ENCODE assay signal across 9 cellular contexts in the genomic region with DNA sequence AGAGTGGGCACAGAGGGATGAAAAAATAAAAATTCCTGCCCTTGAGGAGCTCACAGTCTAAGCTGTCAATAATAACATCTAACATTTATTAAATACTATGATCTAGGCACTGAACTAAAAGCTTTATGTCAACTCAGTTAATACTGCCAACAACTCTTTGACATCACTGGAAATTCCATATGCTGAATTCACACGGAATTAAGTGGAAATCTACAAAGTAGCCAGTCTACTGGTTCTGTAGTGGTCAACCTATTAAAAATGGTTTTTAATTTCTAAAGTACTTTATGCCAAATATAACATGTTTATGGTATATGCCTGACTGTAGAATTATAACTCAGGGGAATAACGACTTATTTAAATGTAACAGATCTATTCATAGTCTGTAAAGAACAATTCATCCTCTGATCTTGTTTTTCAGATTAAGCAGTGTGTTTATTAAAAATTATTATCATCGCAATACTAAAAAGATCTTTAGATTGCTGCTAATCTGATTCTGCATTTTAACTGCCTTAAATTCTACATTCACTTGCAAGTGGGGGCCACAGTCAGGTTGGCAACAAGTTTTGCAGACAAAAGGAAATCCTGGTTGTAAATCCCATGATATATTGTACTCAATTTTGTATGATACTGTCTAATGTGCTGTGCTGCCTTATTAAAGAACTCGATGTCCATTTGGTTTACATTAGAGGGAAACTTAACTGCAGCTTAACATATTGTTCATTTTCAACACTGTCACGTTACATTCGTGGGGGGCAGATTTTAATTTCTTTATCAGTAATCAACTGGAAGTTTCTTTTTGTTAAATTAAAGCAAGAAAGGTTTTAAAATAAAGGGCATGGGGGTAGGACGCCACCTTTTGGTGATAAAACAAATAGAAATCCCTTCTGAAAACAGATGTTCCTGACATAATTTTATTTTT. TPM values are rescaled to one million over a fixed set of nuclear protein-coding genes. Genes with fewer than 3 reads are reported as not detected.
DNase-seq lines count a peak whose midpoint lies in the region; ATAC-seq, FAIRE-seq and TF ChIP-seq lines count a peak whose summit lies in the region.
"Had no signal": no experiment of that assay in that cellular context is flagged by ENCODE, and none has a peak within 500 bp of the region (broad histone marks: within the 10 kb centered on the region; RNA-seq: fewer than 3 reads in every experiment).

No MANE protein-coding gene starts in this region.

- no peaks in the 10 kb centered on the region for H3K27me3 ChIP-seq in HAP-1 (ENCODE audit: low read depth)
- no peaks in the 10 kb centered on the region for H3K27me3 ChIP-seq in smooth muscle cell (ENCODE audit: low read depth)

- in situ Hi-C loops in HAP-1 (cut with MboI; ENCODE audit: low sequenced_read_pairs), result no loop called here

- peaks cover 23% of the 10 kb centered on the region for H3K79me2 ChIP-seq in smooth muscle cell (ENCODE audit: low read depth)

- H3K4me3 ChIP-seq in HAP-1 (no peak overlapping the region), fibroblast of pulmonary artery (replicated peaks; ENCODE audit: low read depth, low read length) (no peak overlapping the region), smooth muscle cell (peak overlapping the region; percentile 5)
- H3K4me3 ChIP-seq: BLaER1 treated with 17β-estradiol and CSF1 and Interleukin-3, amounts not matched to agents 10 nM and 100 nM had no signal

- peak; percentile 61 for TF ChIP-seq CTCF in fibroblast of pulmonary artery (IDR thresholded peaks at IDR 0.05; ENCODE audit: low read length, missing control alignments)
- peak; percentile 62 for TF ChIP-seq CTCF in smooth muscle cell (IDR thresholded peaks at IDR 0.05; ENCODE audit: borderline replicate concordance, insufficient read depth, poor library complexity, severe bottlenecking)

- H2AFZ ChIP-seq in smooth muscle cell (ENCODE audit: low read depth), result no peak overlapping the region

- no peaks in the 10 kb centered on the region for H4K20me1 ChIP-seq in smooth muscle cell (ENCODE audit: low read depth)

- H3K27ac ChIP-seq in smooth muscle cell (ENCODE audit: low read depth), result peak overlapping the region; percentile 87
- H3K27ac ChIP-seq: BLaER1 treated with 17β-estradiol and CSF1 and Interleukin-3, amounts not matched to agents 10 nM and 100 nM had no signal

- peak; percentile 46 for FAIRE-seq in TTC549 (lab: Jason Lieb, UNC)

- H3K4me1 ChIP-seq in HAP-1 (peaks cover 28% of the 10 kb centered on the region), smooth muscle cell (ENCODE audit: low read depth) (peaks cover 13% of the 10 kb centered on the region)

- 33% methylated on average over 7 of the region's 7 CpGs for WGBS in smooth muscle cell (ENCODE audit: low lambda C conversion rate)

- H3K9me3 ChIP-seq in HAP-1 (no peaks in the 10 kb centered on the region), smooth muscle cell (replicated peaks; ENCODE audit: low read depth) (no peaks in the 10 kb centered on the region)

- peak overlapping the region; percentile 99 for H3K4me2 ChIP-seq in smooth muscle cell

- H3K9ac ChIP-seq in smooth muscle cell (ENCODE audit: low read depth), result no peak overlapping the region

- no peaks in the 10 kb centered on the region for H3K36me3 ChIP-seq in HAP-1 (replicated peaks)
- H3K36me3 ChIP-seq in smooth muscle cell (ENCODE audit: low read depth), result no peaks in the 10 kb centered on the region
- H3K36me3 ChIP-seq: BLaER1 treated with 17β-estradiol and CSF1 and Interleukin-3, amounts not matched to agents 10 nM and 100 nM had no signal

- peaks cover 4% of the 10 kb centered on the region for H3F3A ChIP-seq in smooth muscle cell (ENCODE audit: low read depth)

- DNase-seq in DMS 273 (lab: John Stamatoyannopoulos, UW; ENCODE audit: unreplicated experiment) (peak; percentile 41), DMS 273 treated with DMSO at 0.1 percent for 48 hours (lab: John Stamatoyannopoulos, UW) (no peak), HAP-1 (ENCODE audit: low spot score in 2 of 2) (peak; percentile 38 to 86), fibroblast of pulmonary artery (ENCODE audit: low read depth) (peak; percentile 69), smooth muscle cell (lab: John Stamatoyannopoulos, UW; ENCODE audit: unreplicated experiment) (no peak)

- ATAC-seq in HG03025 (IDR thresholded peaks at IDR 0.05; ENCODE audit: low FRiP score, unreplicated experiment), result no peak
- no peak for ATAC-seq in HG03159 (IDR thresholded peaks at IDR 0.05; ENCODE audit: unreplicated experiment)

RNA-seq across cellular contexts. Expression of gene FOXP1, which starts 2.6 kb away (rescaled TPM):
- 68.0 and 68.3 TPM in 2 replicates for total RNA-seq in smooth muscle cell
- polyA plus RNA-seq in smooth muscle cell, result 40.9 and 49.5 TPM in 2 replicates

Comparison
In these comparisons a context has a peak if more than half of its experiments do, and no peak if none do; other contexts are left out.
1. DNase-seq: peak in DMS 273 (single experiment), HAP-1 (2 of 2) and fibroblast of pulmonary artery (single experiment); none in DMS 273 treated with DMSO at 0.1 percent for 48 hours (single experiment) and smooth muscle cell (single experiment).